In the genomic region with DNA sequence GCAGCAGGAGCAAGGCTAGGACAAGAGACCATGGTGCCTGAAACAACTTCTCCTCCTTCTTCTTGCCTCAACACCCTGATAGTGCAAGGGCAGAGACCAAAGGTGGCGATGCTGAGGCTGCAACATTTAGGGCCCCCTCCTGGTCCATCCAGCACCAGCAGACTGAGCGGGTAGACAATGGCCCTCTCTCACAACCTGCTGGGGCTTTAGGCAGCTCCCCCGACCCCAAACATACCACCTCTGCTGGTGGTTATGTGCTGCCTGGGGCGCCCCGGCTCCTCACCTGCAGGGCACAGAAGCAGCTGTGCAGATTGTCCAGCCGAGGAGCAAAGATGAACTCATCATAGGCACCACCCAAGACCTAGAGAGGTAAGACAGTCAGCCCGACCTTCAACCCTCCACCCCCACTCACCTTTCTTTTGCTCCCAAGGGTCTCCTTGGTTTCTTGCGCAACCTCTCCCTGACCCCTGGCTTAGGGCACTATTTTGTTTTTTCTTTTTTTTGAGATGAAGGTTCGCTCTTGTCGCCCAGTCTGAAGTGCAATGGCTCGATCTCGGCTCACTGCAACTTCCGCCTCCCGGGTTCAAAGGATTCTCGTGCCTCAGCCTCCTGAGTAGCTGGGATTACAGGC, we compare ENCODE assay signal across 18 cellular contexts. TPM values are rescaled to one million over a fixed set of nuclear protein-coding genes. Genes with fewer than 3 reads are reported as not detected.
DNase-seq lines count a peak whose midpoint lies in the region; ATAC-seq, FAIRE-seq and TF ChIP-seq lines count a peak whose summit lies in the region.
"Had no signal": no experiment of that assay in that cellular context is flagged by ENCODE, and none has a peak within 500 bp of the region (broad histone marks: within the 10 kb centered on the region; RNA-seq: fewer than 3 reads in every experiment).

No MANE protein-coding gene starts in this region.

- no peak for FAIRE-seq in A549 (lab: Jason Lieb, UNC)
- FAIRE-seq: GM12892 had no signal

- CTCF ChIA-PET in A549 (lab: Yijun Ruan, JAX), result interaction anchor here (0.6 to 1.5 kb wide), 4 partner anchors 14 to 355 kb away, joined by 3 read pairs; no protein-coding TSS in a partner anchor

- no peak overlapping the region for H3K23ac ChIP-seq in H9 (ENCODE audit: insufficient read length, low read depth, low read length)
- no peak overlapping the region for H3K23ac ChIP-seq in mesendoderm (ENCODE audit: low read length)

- POLR2A ChIA-PET in A549 (lab: Yijun Ruan, JAX), result no interaction called here

- no peak overlapping the region for H2BK20ac ChIP-seq in H9 (ENCODE audit: low read depth, low read length, poor library complexity, severe bottlenecking)

- peaks cover 7% of the 10 kb centered on the region for H3K23me2 ChIP-seq in H9 (ENCODE audit: insufficient read length, low read depth, low read length, poor library complexity, severe bottlenecking)

- ATAC-seq in A549 (no peak), heart right ventricle (no peak)
- ATAC-seq: PC-3 had no signal

- H3K9me3 Mint-ChIP-seq in H9, result no peaks in the 10 kb centered on the region
- H3K9me3 Mint-ChIP-seq: CD4-positive, CD25-positive, alpha-beta regulatory T cell had no signal

- H3K79me2 ChIP-seq in H9 (ENCODE audit: insufficient read depth, low read length) (no peaks in the 10 kb centered on the region), mesendoderm (ENCODE audit: control insufficient read depth, insufficient read depth, low read length) (no peaks in the 10 kb centered on the region)

- H3K4me1 Mint-ChIP-seq in H9, result peaks cover 12 to 19% of the 10 kb centered on the region in 2 experiments

- no peak overlapping the region for H3K18ac ChIP-seq in H9 (ENCODE audit: insufficient read length, low read depth, low read length)
- no peak overlapping the region for H3K18ac ChIP-seq in mesendoderm (ENCODE audit: low read length)

- H2BK5ac ChIP-seq in H9 (ENCODE audit: insufficient read length, low read length), result no peak overlapping the region
- no peak overlapping the region for H2BK5ac ChIP-seq in mesendoderm (ENCODE audit: low read length)

- H3K56ac ChIP-seq in H9 (ENCODE audit: insufficient read length, low read depth, low read length) (no peak overlapping the region), mesendoderm (ENCODE audit: low read length) (no peak overlapping the region)

- H2AFZ ChIP-seq in H9 (ENCODE audit: low read length), result no peak overlapping the region

- no peak overlapping the region for H4K91ac ChIP-seq in H9 (ENCODE audit: insufficient read length, low read depth, low read length)

- no peak overlapping the region for H3K4me3 ChIP-seq in A549
- no peak overlapping the region for H3K4me3 ChIP-seq in WERI-Rb-1 (ENCODE audit: low read depth, low read length)
- H3K4me3 ChIP-seq in mesendoderm (ENCODE audit: low read length), result no peak overlapping the region
- H3K4me3 ChIP-seq in heart right ventricle, result no peak overlapping the region
- H3K4me3 ChIP-seq in right atrium auricular region, result no peak overlapping the region
- H3K4me3 ChIP-seq: SJSA1 had no signal

- H3K9ac ChIP-seq in H9 (ENCODE audit: extremely low read depth, insufficient read length, low read length) (no peak overlapping the region), mesendoderm (ENCODE audit: low read length) (no peak overlapping the region)

- H3K4ac ChIP-seq in H9 (ENCODE audit: low read depth, low read length), result no peak overlapping the region
- H3K4ac ChIP-seq in mesendoderm (ENCODE audit: low read depth, low read length), result no peak overlapping the region

- H3K27me3 ChIP-seq in H9 (ENCODE audit: insufficient read depth, low read length), result no peaks in the 10 kb centered on the region
- H3K27me3 ChIP-seq in WERI-Rb-1 (ENCODE audit: insufficient read depth, low read depth, severe bottlenecking), result no peaks in the 10 kb centered on the region
- H3K27me3 ChIP-seq in mesendoderm (ENCODE audit: insufficient read depth, low read length, poor library complexity), result no peaks in the 10 kb centered on the region
- no peaks in the 10 kb centered on the region for H3K27me3 ChIP-seq in heart right ventricle
- H3K27me3 ChIP-seq in right atrium auricular region, result no peaks in the 10 kb centered on the region
- H3K27me3 ChIP-seq: SJSA1 had no signal

- peaks cover 9% of the 10 kb centered on the region for H3K4me1 ChIP-seq in A549
- H3K4me1 ChIP-seq in H9 (ENCODE audit: insufficient read depth, low read length), result no peaks in the 10 kb centered on the region
- peaks cover 2% of the 10 kb centered on the region for H3K4me1 ChIP-seq in mesendoderm (ENCODE audit: control insufficient read depth, low read depth, low read length)
- peaks cover 5 to 29% (median 13%) of the 10 kb centered on the region in 9 donors for H3K4me1 ChIP-seq in heart right ventricle
- H3K4me1 ChIP-seq in right atrium auricular region, result peaks cover 0 to 11% of the 10 kb centered on the region in 2 donors

- peaks cover 37% of the 10 kb centered on the region for H3K36me3 ChIP-seq in WERI-Rb-1
- no peaks in the 10 kb centered on the region for H3K36me3 ChIP-seq in mesendoderm (ENCODE audit: control insufficient read depth, insufficient read depth, low read length)
- peaks cover 0 to 70% (median 40%) of the 10 kb centered on the region in 9 donors for H3K36me3 ChIP-seq in heart right ventricle
- peaks cover 59% of the 10 kb centered on the region for H3K36me3 ChIP-seq in right atrium auricular region

- H2BK12ac ChIP-seq in H9 (ENCODE audit: insufficient read length, low read depth, low read length), result no peak overlapping the region

- H2BK120ac ChIP-seq in H9 (ENCODE audit: low read depth, low read length, poor library complexity, severe bottlenecking), result no peak overlapping the region
- no peak overlapping the region for H2BK120ac ChIP-seq in mesendoderm (ENCODE audit: low read depth, low read length)

- no peak overlapping the region; a peak in 1 of 5 replicates for H3K4me3 Mint-ChIP-seq in H9

- H3K36me3 Mint-ChIP-seq in H9 (ENCODE audit: insufficient read depth in 1 of 3, low read depth in 3 of 3), result peaks cover 29 to 57% (median 54%) of the 10 kb centered on the region in 3 experiments; a peak in 6 of 7 replicates

- no peak overlapping the region for H2BK15ac ChIP-seq in H9 (ENCODE audit: low read depth, low read length)
- H2BK15ac ChIP-seq in mesendoderm (replicated peaks; ENCODE audit: low read depth), result no peak overlapping the region

- H4K5ac ChIP-seq in H9 (ENCODE audit: insufficient read length, low read depth, low read length) (no peak overlapping the region), mesendoderm (ENCODE audit: low read length) (no peak overlapping the region)

- intact Hi-C loops in heart right ventricle (cut with DNase I), result loop anchor here in 3 of 10 donors (10.0 kb wide), 2 partner anchors 209 to 219 kb away; a partner anchor contains a TSS

- H3K4me2 ChIP-seq in A549, result no peak overlapping the region
- no peak overlapping the region for H3K4me2 ChIP-seq in H9 (ENCODE audit: insufficient read depth, insufficient read length, low read length)
- no peak overlapping the region for H3K4me2 ChIP-seq in mesendoderm (ENCODE audit: low read length)

- H3K27ac ChIP-seq in A549 (no peak overlapping the region), H9 (ENCODE audit: insufficient read length, low read depth, low read length) (no peak overlapping the region), WERI-Rb-1 (no peak overlapping the region), mesendoderm (ENCODE audit: low read depth, low read length) (no peak overlapping the region), heart right ventricle (no peak overlapping the region), right atrium auricular region (no peak overlapping the region)
- H3K27ac ChIP-seq: SJSA1 had no signal

- H3K27ac Mint-ChIP-seq in H9, result no peak overlapping the region; a peak in 2 of 7 replicates

- TF ChIP-seq EP300 in A549 (IDR thresholded peaks at IDR 0.05), result no peak

- no peak for TF ChIP-seq POLR2A in A549 (IDR thresholded peaks at IDR 0.05; ENCODE audit: low read length)

- 83% methylated on average over 13 of the region's 15 CpGs for WGBS in A549 (ENCODE audit: missing lambda C conversion rate)
- no CpG with 5 or more reads among the region's 15 CpGs for WGBS in H9 (ENCODE audit: extremely low coverage, insufficient read length, low lambda C conversion rate)
- no CpG with 5 or more reads among the region's 15 CpGs for WGBS in mesendoderm (ENCODE audit: extremely low coverage, insufficient coverage, low lambda C conversion rate)
- 87 to 90% methylated on average over 15 of the region's 15 CpGs for WGBS in heart right ventricle, 2 donors

- no peak for TF ChIP-seq RAD21 in A549 (conservative IDR thresholded peaks at IDR 0.05 in 1 of 2, IDR thresholded peaks at IDR 0.05 in 1 of 2)

- H3K9me3 ChIP-seq in A549 (no peaks in the 10 kb centered on the region), H9 (ENCODE audit: control insufficient read depth, low read depth, low read length) (no peaks in the 10 kb centered on the region), WERI-Rb-1 (ENCODE audit: severe bottlenecking) (no peaks in the 10 kb centered on the region), heart right ventricle (no peaks in the 10 kb centered on the region), right atrium auricular region (no peaks in the 10 kb centered on the region)
- H3K9me3 ChIP-seq: SJSA1 had no signal

- no peak overlapping the region for H2AK5ac ChIP-seq in H9 (ENCODE audit: insufficient read length, low read length)
- no peak overlapping the region for H2AK5ac ChIP-seq in mesendoderm (ENCODE audit: low read length)

- DNase-seq in A549 (ENCODE audit: low read depth in 1 of 2, low spot score in 1 of 2), result no peak
- DNase-seq in H9, result peak; percentile 57
- no peak for DNase-seq in WERI-Rb-1
- peak; percentile 59 for DNase-seq in mesendoderm
- DNase-seq in activated CD8-positive, alpha-beta memory T cell treated with anti-CD3 and anti-CD28 coated beads, Interleukin-2, amount 50 U/mL, for 4 hours, result no peak
- DNase-seq in heart right ventricle, result no peak
- no peak for DNase-seq in hypothalamus (lab: John Stamatoyannopoulos, UW)
- DNase-seq in right atrium auricular region (ENCODE audit: low spot score), result no peak
- DNase-seq: AML-193; CD4-positive, CD25-positive, alpha-beta regulatory T cell; DND-41; GDM1; NCI-H345; NCI-H526 treated with DMSO at 0.1 percent for 48 hours; NK-92 treated with Interleukin-12 subunit alpha and Interleukin-12 subunit beta, amount 100 ng/mL, for 24 hours; PC-3 had no signal

- H4K8ac ChIP-seq in H9 (replicated peaks; ENCODE audit: insufficient read length, low read depth, low read length) (no peak overlapping the region), mesendoderm (ENCODE audit: low read depth, low read length) (no peak overlapping the region)

- no peaks in the 10 kb centered on the region for H4K20me1 ChIP-seq in H9 (ENCODE audit: control insufficient read depth, insufficient read depth, insufficient read length)

- H3K27me3 Mint-ChIP-seq in H9 (ENCODE audit: low read depth), result no peaks in the 10 kb centered on the region
- H3K27me3 Mint-ChIP-seq: CD4-positive, CD25-positive, alpha-beta regulatory T cell had no signal

- no peak overlapping the region for H3T11ph ChIP-seq in H9 (ENCODE audit: low read length)

- H3K79me1 ChIP-seq in H9 (ENCODE audit: insufficient read depth, low read depth, low read length, poor library complexity, severe bottlenecking), result no peaks in the 10 kb centered on the region
- no peaks in the 10 kb centered on the region for H3K79me1 ChIP-seq in mesendoderm (ENCODE audit: low read length)

- TF ChIP-seq CTCF in A549 (IDR thresholded peaks at IDR 0.05), result no peak
- TF ChIP-seq CTCF in H9 (conservative IDR thresholded peaks at IDR 0.05), result peak; percentile 54
- TF ChIP-seq CTCF in WERI-Rb-1 (IDR thresholded peaks at IDR 0.05; ENCODE audit: low read depth, low read length), result 0 out of 2 replicates have a peak, but pooled peaks have one; percentile 24
- TF ChIP-seq CTCF in heart right ventricle (IDR thresholded peaks at IDR 0.05), result no peak
- TF ChIP-seq CTCF in right atrium auricular region (IDR thresholded peaks at IDR 0.05), result no peak

- no peak overlapping the region for H3K14ac ChIP-seq in H9 (ENCODE audit: insufficient read depth, low read length)

RNA-seq across cellular contexts. Expression of a gene that starts 3.5 kb away (rescaled TPM):
- 29.0 and 38.4 TPM in 2 replicates for polyA plus RNA-seq in A549 (2011; rRNA removed)
- polyA plus RNA-seq in A549 (2012; cell fraction: cytosol; rRNA removed), result 73.2 and 84.2 TPM in 2 replicates
- 159 and 164 TPM in 2 replicates for polyA plus RNA-seq in A549 (2012; cell fraction: nucleus; rRNA removed)
- 40.8 to 42.8 TPM (median 40.9 TPM) in 3 replicates for polyA plus RNA-seq in A549 (2017; fragmentation: RNase III; extraction: RNeasy Plus Mini Kit Qiagen cat#74134 plus additional on column Dnase treatment)
- polyA minus RNA-seq in A549 (2011; rRNA and poly(A)+ RNA removed), result 54.4 and 63.2 TPM in 2 replicates
- total RNA-seq in H9 (2021), result 60.9 and 63.5 TPM in 2 replicates
- polyA plus RNA-seq in mesendoderm (2013, experiment 1 of 2), result 49.5 TPM
- 50.4 TPM for polyA plus RNA-seq in mesendoderm (2013, experiment 2 of 2)
- 100 to 1,000 TPM in 1 of 10 donors, 10 to 100 TPM in 9; 56.1 to 110 (median 74.0) TPM for total RNA-seq in heart right ventricle
- 10 to 100 TPM; 56.3 to 68.5 TPM for polyA plus RNA-seq in heart right ventricle
- 10 to 100 TPM; 48.1 to 51.2 TPM for total RNA-seq in right atrium auricular region

RNA-seq across cellular contexts. Expression of a gene that starts 34.0 kb away (rescaled TPM):
- 0.06 and 0.20 TPM in 2 replicates for polyA plus RNA-seq in A549 (2011; rRNA removed)
- 0.01 and 0.10 TPM in 2 replicates for polyA plus RNA-seq in A549 (2012; cell fraction: cytosol; rRNA removed)
- 0.04 TPM in 1 of 2 replicates, not detected in the other for polyA plus RNA-seq in A549 (2012; cell fraction: nucleus; rRNA removed)
- polyA plus RNA-seq in A549 (2017; fragmentation: RNase III; extraction: RNeasy Plus Mini Kit Qiagen cat#74134 plus additional on column Dnase treatment), result 0.09 TPM in 1 of 3 replicates, not detected in the others
- 0.21 TPM in 1 of 2 replicates, not detected in the other for polyA minus RNA-seq in A549 (2011; rRNA and poly(A)+ RNA removed)
- 3.0 and 4.6 TPM in 2 replicates for total RNA-seq in H9 (2021)
- polyA plus RNA-seq in mesendoderm (2013, experiment 1 of 2), result 3.5 TPM
- polyA plus RNA-seq in mesendoderm (2013, experiment 2 of 2), result 3.2 TPM
- over 10,000 TPM; 12,560 to 18,019 (median 15,816) TPM for total RNA-seq in heart right ventricle
- polyA plus RNA-seq in heart right ventricle, result over 10,000 TPM; 13,697 to 18,010 TPM
- total RNA-seq in right atrium auricular region, result over 10,000 TPM; 12,280 to 13,654 TPM
- total RNA-seq: CD4-positive, CD25-positive, alpha-beta regulatory T cell; PC-3 had no signal
- polyA plus RNA-seq: CD4-positive, CD25-positive, alpha-beta regulatory T cell had no signal

RNA-seq across cellular contexts. Expression of a gene that starts 50.4 kb away (rescaled TPM):
- polyA plus RNA-seq in A549 (2011; rRNA removed) (2.3 TPM in 2 replicates), A549 (2017; fragmentation: RNase III; extraction: RNeasy Plus Mini Kit Qiagen cat#74134 plus additional on column Dnase treatment) (9.3 to 13.0 TPM (median 11.5 TPM) in 3 replicates), heart right ventricle (100 to 1,000 TPM in 1 of 2 donors, 10 to 100 TPM in 1; 62.9 to 130 TPM)
- polyA plus RNA-seq in A549 (2012; cell fraction: cytosol; rRNA removed), result 5.8 and 7.2 TPM in 2 replicates
- polyA plus RNA-seq in A549 (2012; cell fraction: nucleus; rRNA removed), result 25.9 and 31.3 TPM in 2 replicates
- polyA minus RNA-seq in A549 (2011; rRNA and poly(A)+ RNA removed), result 3.1 and 6.2 TPM in 2 replicates
- total RNA-seq in H9 (2021) (23.7 and 25.2 TPM in 2 replicates), heart right ventricle (100 to 1,000 TPM in 9 of 10 donors, 10 to 100 TPM in 1; 97.2 to 151 (median 120) TPM), right atrium auricular region (10 to 100 TPM; 82.2 to 90.8 TPM)
- polyA plus RNA-seq in mesendoderm (2013, experiment 1 of 2), result 6.7 TPM
- polyA plus RNA-seq in mesendoderm (2013, experiment 2 of 2), result 6.4 TPM

RNA-seq across cellular contexts. Expression of a gene that starts 51.7 kb away (rescaled TPM):
- polyA plus RNA-seq in A549 (2011; rRNA removed) (not detected in 2 replicates), A549 (2017; fragmentation: RNase III; extraction: RNeasy Plus Mini Kit Qiagen cat#74134 plus additional on column Dnase treatment) (not detected in 3 replicates), heart right ventricle (not detected)
- polyA plus RNA-seq in A549 (2012; cell fraction: cytosol; rRNA removed), result not detected in 2 replicates
- not detected in 2 replicates for polyA plus RNA-seq in A549 (2012; cell fraction: nucleus; rRNA removed)
- not detected in 2 replicates for polyA minus RNA-seq in A549 (2011; rRNA and poly(A)+ RNA removed)
- total RNA-seq in H9 (2021) (not detected in 2 replicates), heart right ventricle (not detected), right atrium auricular region (not detected)
- not detected for polyA plus RNA-seq in mesendoderm (2013, experiment 1 of 2)
- not detected for polyA plus RNA-seq in mesendoderm (2013, experiment 2 of 2)
- total RNA-seq: CD4-positive, CD25-positive, alpha-beta regulatory T cell; PC-3; SJSA1 had no signal
- polyA plus RNA-seq: CD4-positive, CD25-positive, alpha-beta regulatory T cell had no signal

Comparison
In these comparisons a context has a peak if more than half of its experiments do, and no peak if none do; other contexts are left out.
1. DNase-seq: peak in H9 (single experiment) and mesendoderm (single experiment); none in A549 (0 of 2), WERI-Rb-1 (single experiment), activated CD8-positive, alpha-beta memory T cell treated with anti-CD3 and anti-CD28 coated beads, Interleukin-2, amount 50 U/mL, for 4 hours (single experiment), heart right ventricle (0 of 2), hypothalamus (0 of 51) and right atrium auricular region (single experiment).
2. CTCF ChIP-seq: peak in H9 (single experiment) and WERI-Rb-1 (single experiment); none in A549 (single experiment), heart right ventricle (0 of 9) and right atrium auricular region (0 of 2).
3. RNA of a gene that starts 34.0 kb away (total RNA-seq): 12,560 to 18,019 TPM in heart right ventricle and 12,280 to 13,654 TPM in right atrium auricular region; 3.0 to 4.6 TPM in H9; every median in the first group is over 1,000 times any median in the second.